In the genomic region with DNA sequence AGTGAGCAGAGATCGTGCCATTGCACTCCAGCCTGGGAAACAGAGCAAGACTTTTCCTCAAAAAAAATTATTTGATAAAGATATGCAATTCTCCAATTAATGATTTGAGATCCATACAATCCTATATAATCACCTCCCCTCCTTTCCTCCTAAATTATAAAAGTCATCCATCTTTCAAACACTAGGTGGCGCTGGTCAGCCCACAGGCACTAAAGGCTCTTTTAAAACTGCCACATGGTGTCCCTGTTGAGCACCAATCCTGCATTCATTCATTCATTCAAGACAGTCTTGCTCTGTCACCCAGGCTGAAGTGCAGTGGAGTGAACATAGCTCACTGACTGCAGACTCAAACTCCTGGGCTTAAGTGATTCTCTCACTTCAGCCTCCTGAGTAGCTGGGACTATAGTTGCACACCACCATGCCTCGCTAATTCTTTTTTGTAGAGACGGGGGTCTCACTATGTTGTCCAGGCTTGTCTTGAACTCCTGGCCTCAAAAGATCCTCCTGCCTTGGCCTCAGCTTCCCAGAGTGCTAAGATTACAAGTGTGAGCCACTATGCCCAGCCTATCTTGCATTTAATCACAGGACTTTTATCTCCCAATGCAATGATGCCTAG, we compare ENCODE assay signal across 8 cellular contexts. TPM values are rescaled to one million over a fixed set of nuclear protein-coding genes. Genes with fewer than 3 reads are reported as not detected.
DNase-seq lines count a peak whose midpoint lies in the region; ATAC-seq, FAIRE-seq and TF ChIP-seq lines count a peak whose summit lies in the region.

No MANE protein-coding gene starts in this region.

- FAIRE-seq in RCC 7860 (lab: Jason Lieb, UNC) (no peak), kidney (lab: Jason Lieb, UNC) (no peak)

- intact Hi-C loops in kidney (cut with DNase I) (no loop called here), stomach (cut with DNase I; ENCODE audit: low total_unique reads) (no loop called here)

- no peaks in the 10 kb centered on the region for H3K9me3 ChIP-seq in kidney (ENCODE audit: control insufficient read depth in 1 of 2, low read length in 2 of 2)
- H3K9me3 ChIP-seq in stomach = no peaks in the 10 kb centered on the region

- 51 to 70% (median 59%) methylated on average over 4 of the region's 4 CpGs for WGBS in stomach, 5 donors

- TF ChIP-seq POLR2A in stomach (IDR thresholded peaks at IDR 0.05) = no peak

- peak; percentile 81 for DNase-seq in GM13977 (ENCODE audit: low spot score)
- DNase-seq in RCC 7860 (ENCODE audit: low spot score) = peak; percentile 30
- peak; percentile 52 for DNase-seq in astrocyte of the spinal cord (ENCODE audit: low read depth, low spot score)
- no peak for DNase-seq in kidney
- no peak for DNase-seq in stomach
- DNase-seq in middle frontal gyrus (ENCODE audit: extremely low spot score, low spot score) = no peak

- in situ Hi-C loops in GM13977 (cut with MboI; ENCODE audit: low pct_unique_long_range_greater_than_20kb, low sequenced_read_pairs, unreplicated experiment) = no loop called here
- in situ Hi-C loops in astrocyte of the spinal cord (cut with HindIII; ENCODE audit: low sequenced_read_pairs) = no loop called here

- H3K4me3 ChIP-seq in astrocyte of the spinal cord (ENCODE audit: low read depth, low read length) = no peak overlapping the region
- H3K4me3 ChIP-seq in kidney (ENCODE audit: low read length in 2 of 2) = no peak overlapping the region
- no peak overlapping the region for H3K4me3 ChIP-seq in stomach

- no peak overlapping the region for H3K9ac ChIP-seq in kidney (ENCODE audit: low read length in 2 of 2)

- peaks cover 0 to 18% (median 0%) of the 10 kb centered on the region in 3 donors for H3K27me3 ChIP-seq in stomach

- ATAC-seq in HG03521 (IDR thresholded peaks at IDR 0.05; ENCODE audit: unreplicated experiment) = peak; percentile 67

- no peak for TF ChIP-seq EP300 in stomach (IDR thresholded peaks at IDR 0.05)

- peak; percentile 95 for TF ChIP-seq CTCF in C4-2B (conservative IDR thresholded peaks at IDR 0.05)
- TF ChIP-seq CTCF in GM13977 (IDR thresholded peaks at IDR 0.05; ENCODE audit: extremely low read depth, insufficient read depth, missing control alignments) = peak; percentile 96
- peak; percentile 83 for TF ChIP-seq CTCF in astrocyte of the spinal cord (IDR thresholded peaks at IDR 0.05; ENCODE audit: low read depth, low read length)
- peak; percentile 77 for TF ChIP-seq CTCF in kidney (IDR thresholded peaks at IDR 0.05; ENCODE audit: borderline replicate concordance, extremely low read depth, insufficient read depth)
- TF ChIP-seq CTCF in stomach (IDR thresholded peaks at IDR 0.05) = peak in 5 of 7 experiments; percentile 21 to 62 (median 52)

- no peaks in the 10 kb centered on the region for H3K36me3 ChIP-seq in kidney (ENCODE audit: control insufficient read depth in 1 of 2, insufficient read depth in 2 of 2, low read length in 2 of 2)
- H3K36me3 ChIP-seq in stomach = no peaks in the 10 kb centered on the region

- H3K27ac ChIP-seq in C4-2B = no peak overlapping the region
- no peak overlapping the region for H3K27ac ChIP-seq in kidney (ENCODE audit: low read depth in 2 of 2, low read length in 2 of 2)
- H3K27ac ChIP-seq in stomach = no peak overlapping the region

- H3K4me1 ChIP-seq in kidney (ENCODE audit: control insufficient read depth in 1 of 2, insufficient read depth in 1 of 2, low read depth in 1 of 2, low read length in 2 of 2) = no peaks in the 10 kb centered on the region
- peaks cover 0 to 5% (median 0%) of the 10 kb centered on the region in 4 donors for H3K4me1 ChIP-seq in stomach

RNA-seq across cellular contexts. Expression of gene SLC2A12, which starts 58.7 kb away (rescaled TPM):
- 0.38 TPM for total RNA-seq in kidney
- polyA plus RNA-seq in kidney (ENCODE audit: insufficient read depth, low read depth, low replicate concordance) = 4.6 TPM
- 10 to 100 TPM in 2 of 5 donors, 1 to 10 TPM in 2, not detected in 1; 6.8 to 23.7 (median 10.0) TPM for total RNA-seq in stomach
- 1 to 10 TPM; 1.5 to 3.7 (median 3.1) TPM for polyA plus RNA-seq in stomach

Comparison
In these comparisons a context has a peak if more than half of its experiments do, and no peak if none do; other contexts are left out.
1. DNase-seq: peak in GM13977 (single experiment), RCC 7860 (single experiment) and astrocyte of the spinal cord (single experiment); none in kidney (single experiment), stomach (single experiment) and middle frontal gyrus (single experiment).
2. Peak in every context shown above with its lines, with median percentiles within 50 percentile points of each other: CTCF ChIP-seq.